ENCODE assay signal across 1 cellular context in the genomic region with DNA sequence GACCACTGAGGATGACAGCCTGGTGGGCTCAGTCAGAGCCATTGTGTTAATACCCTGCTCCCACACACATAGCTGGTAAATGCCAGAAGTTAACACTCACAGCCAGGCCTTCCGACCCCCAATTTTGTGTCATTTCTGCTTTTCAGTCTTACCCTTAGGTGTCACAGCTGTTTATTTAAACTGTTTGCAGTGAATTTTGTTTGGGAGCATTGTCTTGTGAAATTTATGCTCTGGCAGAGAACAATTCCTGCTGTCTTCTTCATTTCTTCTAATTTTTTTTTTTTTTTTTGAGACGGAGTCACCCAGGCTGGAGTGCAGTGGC.
TF ChIP-seq lines count a peak whose summit lies in the region.

No MANE protein-coding gene starts in this region.

TF ChIP-seq in IMR-90, 13 proteins besides CTCF, POLR2A, EP300 and RAD21:
- no peak for TF ChIP-seq RFX5 (IDR thresholded peaks at IDR 0.05; ENCODE audit: low read depth, low read length)
- TF ChIP-seq USF2 (IDR thresholded peaks at IDR 0.05; ENCODE audit: low read depth, low read length): no peak
- TF ChIP-seq MAFK (IDR thresholded peaks at IDR 0.05; ENCODE audit: low read depth, low read length): no peak
- no peak for TF ChIP-seq SMC3 (IDR thresholded peaks at IDR 0.05; ENCODE audit: low read depth, low read length)
- TF ChIP-seq CEBPB (IDR thresholded peaks at IDR 0.05; ENCODE audit: low read depth, low read length): no peak
- TF ChIP-seq RCOR1 (IDR thresholded peaks at IDR 0.05; ENCODE audit: insufficient replicate concordance, low read length): no peak
- TF ChIP-seq, protein P1, sequence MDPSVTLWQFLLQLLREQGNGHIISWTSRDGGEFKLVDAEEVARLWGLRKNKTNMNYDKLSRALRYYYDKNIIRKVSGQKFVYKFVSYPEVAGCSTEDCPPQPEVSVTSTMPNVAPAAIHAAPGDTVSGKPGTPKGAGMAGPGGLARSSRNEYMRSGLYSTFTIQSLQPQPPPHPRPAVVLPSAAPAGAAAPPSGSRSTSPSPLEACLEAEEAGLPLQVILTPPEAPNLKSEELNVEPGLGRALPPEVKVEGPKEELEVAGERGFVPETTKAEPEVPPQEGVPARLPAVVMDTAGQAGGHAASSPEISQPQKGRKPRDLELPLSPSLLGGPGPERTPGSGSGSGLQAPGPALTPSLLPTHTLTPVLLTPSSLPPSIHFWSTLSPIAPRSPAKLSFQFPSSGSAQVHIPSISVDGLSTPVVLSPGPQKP (IDR thresholded peaks at IDR 0.05; ENCODE audit: borderline replicate concordance, low read depth, low read length): no peak
- TF ChIP-seq MXI1 (IDR thresholded peaks at IDR 0.05; ENCODE audit: borderline replicate concordance, low read depth, low read length): no peak
- TF ChIP-seq BHLHE40 (IDR thresholded peaks at IDR 0.05; ENCODE audit: low read depth, low read length): no peak
- no peak for TF ChIP-seq MAZ (IDR thresholded peaks at IDR 0.05; ENCODE audit: borderline replicate concordance, low read depth, low read length)
- TF ChIP-seq FOS (IDR thresholded peaks at IDR 0.05; ENCODE audit: low read depth, low read length): no peak
- TF ChIP-seq CHD1 (IDR thresholded peaks at IDR 0.05; ENCODE audit: low read depth, low read length): no peak
- TF ChIP-seq NFE2L2 (IDR thresholded peaks at IDR 0.05; ENCODE audit: low read depth, low read length): no peak
